ENCODE assay signal across 6 cellular contexts in the genomic region with DNA sequence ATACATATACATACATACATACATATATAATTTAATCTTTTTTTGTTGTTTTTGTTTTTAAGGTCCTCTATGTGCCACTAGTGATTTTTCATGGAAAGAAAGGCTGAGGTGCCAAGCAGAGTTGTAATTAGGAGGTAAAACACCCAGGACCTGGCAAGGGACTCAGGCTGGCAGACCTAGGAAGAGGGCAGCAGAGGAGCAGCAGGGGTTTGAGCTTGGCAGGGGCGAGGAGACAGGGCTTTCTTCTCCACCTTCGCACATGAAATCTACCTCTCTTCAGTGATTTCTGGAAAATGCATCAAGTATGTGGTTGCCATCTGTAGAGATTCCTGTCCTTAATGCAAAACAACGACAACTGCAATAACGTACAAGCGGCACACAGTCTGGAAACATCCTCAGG.
"Had no signal": no experiment of that assay in that cellular context is flagged by ENCODE, and none has a peak within 500 bp of the region (broad histone marks: within the 10 kb centered on the region; RNA-seq: fewer than 3 reads in every experiment).

No MANE protein-coding gene starts in this region.

- H3K4me2 ChIP-seq: GM23338 had no signal

- H3K4me3 ChIP-seq: GM23338, K562 had no signal

- H3K27ac ChIP-seq: HL-60 had no signal

- H2AFZ ChIP-seq: GM23338 had no signal

- DNase-seq: H9, HCEC 1CT, KG1 had no signal
